14 cellular contexts compared by ENCODE assay signal in the genomic region with DNA sequence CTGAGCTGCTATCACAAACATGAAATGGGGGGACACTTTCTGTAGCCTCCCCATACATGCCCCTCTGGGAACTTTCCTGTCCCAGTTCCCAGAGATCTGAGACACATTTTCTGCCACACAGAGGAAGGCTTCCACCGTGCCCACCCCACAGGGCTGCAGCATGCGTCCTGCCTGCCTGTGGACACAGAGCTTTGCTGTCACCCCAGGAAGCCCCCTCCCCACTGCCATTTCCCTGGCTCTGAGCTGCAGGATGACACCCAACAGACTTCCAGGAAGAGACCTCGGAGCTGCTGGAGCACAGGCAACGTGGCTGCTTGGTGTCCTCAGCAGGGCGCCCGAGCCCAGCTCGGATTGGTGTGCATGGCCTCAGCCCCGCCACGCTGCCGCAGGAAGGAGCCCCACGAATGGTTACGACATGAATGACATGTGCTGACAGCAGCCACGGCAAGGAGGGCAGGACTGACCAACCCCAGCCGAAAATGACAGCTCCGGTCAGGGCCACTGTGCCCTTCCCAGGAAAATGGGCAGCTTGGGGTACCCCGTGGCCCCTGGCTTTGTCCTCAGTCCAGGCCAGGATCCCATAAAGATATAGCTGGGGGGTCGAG.
A peak's percentile ranks its signal among the peaks of the same experiment; 100 is the strongest.
DNase-seq lines count a peak whose midpoint lies in the region; ATAC-seq and TF ChIP-seq lines count a peak whose summit lies in the region.
"Had no signal": no experiment of that assay in that cellular context is flagged by ENCODE, and none has a peak within 500 bp of the region (broad histone marks: within the 10 kb centered on the region; RNA-seq: fewer than 3 reads in every experiment).

No MANE protein-coding gene starts in this region.

- intact Hi-C loops in Right ventricle myocardium superior (cut with DNase I) (loop anchor here (5.0 kb wide), 1 partner anchor 80 kb away; a partner anchor contains a TSS), Right ventricle myocardium inferior (cut with DNase I) (loop anchor here (10.0 kb wide), 1 partner anchor 178 kb away; no protein-coding TSS in a partner anchor), esophagus squamous epithelium (cut with DNase I) (no loop called here)

- H3K9me3 Mint-ChIP-seq in osteocyte (ENCODE audit: unreplicated experiment): no peaks in the 10 kb centered on the region

- WGBS in esophagus squamous epithelium, 2 donors: 80 to 83% methylated on average over 1 of the region's 17 CpGs
- WGBS in upper lobe of left lung, 2 donors: 50 to 84% methylated on average over 2 to 16 of the region's 17 CpGs

- H3K4me3 ChIP-seq in esophagus squamous epithelium: no peak overlapping the region
- H3K4me3 ChIP-seq in upper lobe of left lung: no peak overlapping the region
- H3K4me3 ChIP-seq: colonic mucosa, Peyer's patch had no signal

- no peak for TF ChIP-seq EP300 in upper lobe of left lung (IDR thresholded peaks at IDR 0.05)

- H3K27ac ChIP-seq in esophagus squamous epithelium (peak overlapping the region in 3 of 4 donors; percentile 9 to 71 (median 11)), upper lobe of left lung (peak overlapping the region in 3 of 4 donors; percentile 9 to 44 (median 11))
- H3K27ac ChIP-seq: colonic mucosa, parathyroid adenoma, Peyer's patch had no signal

- peaks cover 38% of the 10 kb centered on the region for H3K36me3 Mint-ChIP-seq in osteocyte (ENCODE audit: unreplicated experiment)
- H3K36me3 Mint-ChIP-seq: activated naive CD8-positive, alpha-beta T cell had no signal

- H3K9me3 ChIP-seq in esophagus squamous epithelium (no peaks in the 10 kb centered on the region), upper lobe of left lung (no peaks in the 10 kb centered on the region)
- H3K9me3 ChIP-seq: colonic mucosa, Peyer's patch had no signal

- H3K36me3 ChIP-seq in esophagus squamous epithelium (peaks cover 14 to 86% (median 25%) of the 10 kb centered on the region in 3 donors), upper lobe of left lung (peaks cover 0 to 65% (median 33%) of the 10 kb centered on the region in 4 donors)
- H3K36me3 ChIP-seq: colonic mucosa had no signal

- no peaks in the 10 kb centered on the region for H3K27me3 ChIP-seq in esophagus squamous epithelium
- H3K27me3 ChIP-seq in upper lobe of left lung: no peaks in the 10 kb centered on the region
- H3K27me3 ChIP-seq: colonic mucosa, Peyer's patch had no signal

- ATAC-seq in Right ventricle myocardium superior (ENCODE audit: poor library complexity): no peak
- ATAC-seq in Right ventricle myocardium inferior: no peak
- ATAC-seq in upper lobe of left lung (ENCODE audit: low FRiP score in 2 of 2): no peak

- H3K4me1 ChIP-seq in esophagus squamous epithelium: peaks cover 33 to 94% (median 47%) of the 10 kb centered on the region in 3 donors
- peaks cover 12 to 42% (median 19%) of the 10 kb centered on the region in 4 donors for H3K4me1 ChIP-seq in upper lobe of left lung
- H3K4me1 ChIP-seq: colonic mucosa, parathyroid adenoma had no signal

- TF ChIP-seq POLR2A in esophagus squamous epithelium (IDR thresholded peaks at IDR 0.05): no peak
- no peak for TF ChIP-seq POLR2A in upper lobe of left lung (IDR thresholded peaks at IDR 0.05)

- H3K4me1 Mint-ChIP-seq in osteocyte (ENCODE audit: unreplicated experiment): peaks cover 61% of the 10 kb centered on the region

- peak; percentile 40 for DNase-seq in Right ventricle myocardium superior
- no peak for DNase-seq in Right ventricle myocardium inferior (ENCODE audit: missing footprints)
- no peak for DNase-seq in esophagus squamous epithelium (lab: John Stamatoyannopoulos, UW)
- no peak for DNase-seq in osteocyte (ENCODE audit: extremely low spot score, unreplicated experiment)
- peak in 1 of 2 donors; percentile 82 for DNase-seq in upper lobe of left lung
- DNase-seq in amniotic stem cell (lab: John Stamatoyannopoulos, UW): no peak
- no peak for DNase-seq in NCI-H446 treated with DMSO at 0.1 percent for 48 hours (lab: John Stamatoyannopoulos, UW)
- DNase-seq in NCI-H1694 treated with DMSO at 0.1 percent for 48 hours (lab: John Stamatoyannopoulos, UW): no peak
- DNase-seq: colonic mucosa, NCI-H2029, NCI-H69, Peyer's patch had no signal

- no peak overlapping the region for H3K4me3 Mint-ChIP-seq in osteocyte (ENCODE audit: unreplicated experiment)
- H3K4me3 Mint-ChIP-seq: activated naive CD8-positive, alpha-beta T cell had no signal

- TF ChIP-seq CTCF in esophagus squamous epithelium (IDR thresholded peaks at IDR 0.05): no peak
- no peak for TF ChIP-seq CTCF in osteocyte (IDR thresholded peaks at IDR 0.05)
- TF ChIP-seq CTCF in upper lobe of left lung (IDR thresholded peaks at IDR 0.05): no peak

- H3K27ac Mint-ChIP-seq in osteocyte (ENCODE audit: unreplicated experiment): peak overlapping the region; percentile 44

- no peaks in the 10 kb centered on the region for H3K27me3 Mint-ChIP-seq in osteocyte (ENCODE audit: unreplicated experiment)
- H3K27me3 Mint-ChIP-seq: activated naive CD8-positive, alpha-beta T cell had no signal
